ENCODE assay signal across 8 cellular contexts in the genomic region with DNA sequence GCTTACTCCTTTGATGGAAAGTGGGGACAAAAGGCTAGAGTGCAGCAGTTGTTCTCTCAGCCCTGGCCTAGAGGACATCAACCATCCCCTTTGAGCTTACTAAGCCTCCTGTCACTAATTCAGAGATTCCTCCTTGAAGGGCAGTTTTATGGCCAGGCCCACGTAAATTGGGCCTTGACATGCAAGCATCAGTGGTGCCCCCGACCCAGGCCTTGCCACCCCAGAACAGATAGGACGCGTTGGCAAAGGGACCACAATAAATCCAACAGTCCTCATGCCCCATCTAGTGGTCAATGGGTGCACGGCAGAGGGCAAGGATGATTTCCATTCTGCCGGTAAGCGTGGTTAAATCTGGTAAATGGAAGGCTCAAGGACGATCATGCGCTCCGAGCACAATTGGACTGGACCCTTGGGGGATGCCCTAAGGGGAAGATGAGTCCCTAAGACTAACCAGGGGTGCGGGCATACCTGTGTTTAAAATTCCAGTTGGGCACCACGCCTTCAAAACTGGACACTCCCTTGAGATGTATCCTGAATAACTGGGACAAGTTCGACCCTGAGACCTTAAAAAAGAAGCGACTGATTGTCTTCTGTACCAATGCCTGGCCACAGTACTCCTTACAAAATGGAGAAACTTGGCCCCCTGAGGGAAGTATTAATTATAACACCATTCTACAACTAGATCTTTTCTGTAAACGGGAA. TPM values are rescaled to one million over a fixed set of nuclear protein-coding genes. Genes with fewer than 3 reads are reported as not detected.
DNase-seq lines count a peak whose midpoint lies in the region; ATAC-seq and TF ChIP-seq lines count a peak whose summit lies in the region.

No MANE protein-coding gene starts in this region.

- no peak overlapping the region for H2AFZ ChIP-seq in OCI-LY7 (ENCODE audit: low read length)

- intact Hi-C loops in OCI-LY7 (cut with micrococcal nuclease; ENCODE audit: unreplicated experiment): loop anchor here (5.0 kb wide), 1 partner anchor 52 kb away; no protein-coding TSS in a partner anchor

- H3K9me2 ChIP-seq in OCI-LY7 (ENCODE audit: insufficient read depth, low read length): no peaks in the 10 kb centered on the region

- no peaks in the 10 kb centered on the region for H4K20me1 ChIP-seq in OCI-LY7 (ENCODE audit: insufficient read depth, low read length)

- POLR2A ChIA-PET in OCI-LY7 (lab: Charles Lee): no interaction called here

- no peaks in the 10 kb centered on the region for H3K27me3 ChIP-seq in thoracic aorta (replicated peaks; ENCODE audit: insufficient read depth)

- DNase-seq in Ammon's horn (ENCODE audit: low spot score): peak; percentile 72
- DNase-seq in OCI-LY7 (ENCODE audit: low spot score): peak; percentile 44
- DNase-seq in activated T-helper 1 cell treated with Interleukin-2 at 50 U/mL for 16 hours (ENCODE audit: low read depth): peak; percentile 31
- peak; percentile 45 for DNase-seq in fibroblast of the aortic adventitia (ENCODE audit: low read depth)
- DNase-seq in nucleus accumbens (lab: John Stamatoyannopoulos, UW): peak in 49 of 56 donors; percentile 4 to 70 (median 26)
- peak; percentile 7 for DNase-seq in thoracic aorta (ENCODE audit: low spot score)

- TF ChIP-seq CTCF in OCI-LY7 (conservative IDR thresholded peaks at IDR 0.05; ENCODE audit: low read length): peak; percentile 84
- peak; percentile 92 for TF ChIP-seq CTCF in fibroblast of the aortic adventitia (IDR thresholded peaks at IDR 0.05; ENCODE audit: insufficient read depth, low read length)
- TF ChIP-seq CTCF in thoracic aorta (IDR thresholded peaks at IDR 0.05): peak; percentile 88

- H3K9me3 ChIP-seq in OCI-LY7 (ENCODE audit: low read length): no peaks in the 10 kb centered on the region
- H3K9me3 ChIP-seq in thoracic aorta: no peaks in the 10 kb centered on the region

- H3K4me1 ChIP-seq in OCI-LY7 (ENCODE audit: insufficient read depth, low read length, poor library complexity, severe bottlenecking) (no peaks in the 10 kb centered on the region), thoracic aorta (ENCODE audit: control insufficient read depth in 1 of 2, low read depth in 2 of 2) (peaks cover 0 to 20% of the 10 kb centered on the region in 2 donors)

- ATAC-seq in GM18870 (IDR thresholded peaks at IDR 0.05; ENCODE audit: unreplicated experiment) (peak; percentile 88), HG03139 (IDR thresholded peaks at IDR 0.05; ENCODE audit: unreplicated experiment) (peak; percentile 75), thoracic aorta (ENCODE audit: insufficient number of reproducible peaks, low FRiP score, low read depth) (peak; percentile 41)

- H3K27ac ChIP-seq in OCI-LY7 (ENCODE audit: low read depth, low read length, poor library complexity, severe bottlenecking): no peak overlapping the region
- H3K27ac ChIP-seq in thoracic aorta: no peak overlapping the region

- no peak overlapping the region for H3K4me3 ChIP-seq in OCI-LY7 (ENCODE audit: low read depth, low read length, poor library complexity, severe bottlenecking)
- H3K4me3 ChIP-seq in fibroblast of the aortic adventitia (ENCODE audit: low read depth, low read length): no peak overlapping the region
- no peak overlapping the region for H3K4me3 ChIP-seq in thoracic aorta

- no peak overlapping the region for H3K4me2 ChIP-seq in OCI-LY7 (ENCODE audit: low read length)

- CTCF ChIA-PET in OCI-LY7 (lab: Charles Lee; ENCODE audit: unreplicated experiment): no interaction called here

- H3K36me3 ChIP-seq in OCI-LY7 (ENCODE audit: insufficient read depth, low read length): no peaks in the 10 kb centered on the region
- no peaks in the 10 kb centered on the region for H3K36me3 ChIP-seq in thoracic aorta

- BruUV-seq in OCI-LY7 (replicated peaks; lab: Mats Ljungman, UMichigan): no TSS peak

- H3K79me2 ChIP-seq in OCI-LY7 (ENCODE audit: insufficient read depth, low read depth, low read length): no peaks in the 10 kb centered on the region

RNA-seq across cellular contexts. Expression of gene CEP85L, which starts 32.6 kb away (rescaled TPM):
- total RNA-seq in OCI-LY7 (2014; rRNA removed; shearing (Covaris generic)): 7.4 and 9.6 TPM in 2 replicates
- total RNA-seq in OCI-LY7 (2022) (12.0 and 15.4 TPM in 2 replicates), fibroblast of the aortic adventitia (ENCODE audit: low replicate concordance) (10.8 and 17.1 TPM in 2 replicates), thoracic aorta (10 to 100 TPM; 13.3 to 22.7 TPM)

Comparison
In these comparisons a context has a peak if more than half of its experiments do, and no peak if none do; other contexts are left out.
1. DNase-seq: peak in every context shown above with its lines; median percentile 72 in Ammon's horn; 45 in fibroblast of the aortic adventitia; 44 in OCI-LY7; 31 in activated T-helper 1 cell treated with Interleukin-2 at 50 U/mL for 16 hours; 26 in nucleus accumbens; 7 in thoracic aorta.